8 cellular contexts compared by ENCODE assay signal in the genomic region with DNA sequence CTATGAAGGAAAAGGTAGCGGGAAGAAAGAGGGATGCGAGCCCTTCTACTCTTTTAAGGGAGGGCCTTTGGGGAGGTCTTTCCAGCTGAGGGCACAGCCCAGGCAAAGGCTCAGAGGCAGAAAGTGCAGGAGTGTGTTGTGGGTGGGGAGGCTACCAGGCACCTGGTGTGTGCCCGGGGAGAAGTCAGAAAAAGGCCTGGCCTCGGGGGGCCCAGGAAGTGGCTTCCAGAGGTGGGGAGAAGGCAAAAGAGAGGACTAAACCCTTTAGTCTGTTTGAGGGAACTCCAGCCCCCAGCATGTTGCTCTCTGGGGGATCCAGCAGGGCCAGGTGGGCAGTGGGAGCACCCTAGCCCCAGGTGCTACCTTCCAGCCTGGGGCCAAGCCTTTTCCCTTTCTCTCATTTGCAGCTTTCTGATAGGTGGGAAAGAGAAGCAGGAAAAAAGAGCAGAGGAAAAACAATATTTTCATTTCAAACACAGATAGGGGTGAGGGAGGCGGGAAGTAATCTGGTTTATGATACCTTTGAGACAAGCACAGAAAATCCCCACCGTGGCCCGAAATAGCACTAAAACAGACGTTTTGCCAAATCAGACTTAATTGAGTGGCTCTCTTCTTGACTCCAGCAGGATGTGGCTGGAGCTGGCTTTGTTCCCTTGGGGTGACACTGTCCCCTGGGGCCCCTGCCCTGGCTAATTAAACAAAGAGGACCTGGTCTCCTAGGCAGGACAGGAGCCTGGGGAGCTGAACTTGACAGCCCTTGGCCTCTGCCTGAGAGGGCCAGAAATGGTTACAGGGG. TPM values are rescaled to one million over a fixed set of nuclear protein-coding genes. Genes with fewer than 3 reads are reported as not detected.
DNase-seq lines count a peak whose midpoint lies in the region; ATAC-seq and TF ChIP-seq lines count a peak whose summit lies in the region.

No MANE protein-coding gene starts in this region.

- no peak for TF ChIP-seq EP300 in neural cell (conservative IDR thresholded peaks at IDR 0.05; ENCODE audit: poor library complexity, severe bottlenecking)

- H3K27me3 ChIP-seq in adipocyte (replicated peaks; ENCODE audit: control insufficient read depth, insufficient read depth, low read length) (no peaks in the 10 kb centered on the region), neural cell (ENCODE audit: insufficient read depth, low read depth, low read length) (no peaks in the 10 kb centered on the region)

- H3K4me1 ChIP-seq in adipocyte (ENCODE audit: control insufficient read depth, insufficient read depth, low read length): peaks cover 45% of the 10 kb centered on the region

- no peak for TF ChIP-seq CTCF in HFFc6 (IDR thresholded peaks at IDR 0.05)
- TF ChIP-seq CTCF in neural cell (IDR thresholded peaks at IDR 0.05; ENCODE audit: poor library complexity, severe bottlenecking): no peak

- H3K9me2 ChIP-seq in neural cell (ENCODE audit: insufficient read depth, low read length): no peaks in the 10 kb centered on the region

- H3K4me3 ChIP-seq in adipocyte (ENCODE audit: low read length): no peak overlapping the region
- no peak overlapping the region for H3K4me3 ChIP-seq in neural cell (ENCODE audit: low read length)

- no peaks in the 10 kb centered on the region; the same call in 1 of the 2 replicates for H3K27me3 Mint-ChIP-seq in HFFc6 (ENCODE audit: insufficient read depth)

- H3K9me3 Mint-ChIP-seq in HFFc6: no peaks in the 10 kb centered on the region

- H4K20me1 ChIP-seq in neural cell (ENCODE audit: insufficient read depth): no peaks in the 10 kb centered on the region

- H3K9me3 ChIP-seq in adipocyte (ENCODE audit: control insufficient read depth, low read length) (no peaks in the 10 kb centered on the region), neural cell (ENCODE audit: low read length) (no peaks in the 10 kb centered on the region)

- no peak for ATAC-seq in HG03378 (IDR thresholded peaks at IDR 0.05; ENCODE audit: unreplicated experiment)

- no peak for TF ChIP-seq RAD21 in neural cell (conservative IDR thresholded peaks at IDR 0.05)

- peaks cover 76% of the 10 kb centered on the region for H3K4me1 Mint-ChIP-seq in HFFc6 (ENCODE audit: low read depth)

- no peaks in the 10 kb centered on the region for H3K36me3 Mint-ChIP-seq in HFFc6 (ENCODE audit: low read depth)

- H3K4me2 ChIP-seq in neural cell (ENCODE audit: low read length): no peak overlapping the region

- H3K27ac ChIP-seq in neural cell (ENCODE audit: low read length): peak overlapping the region; percentile 36

- peak overlapping the region; percentile 28 for H3K9ac ChIP-seq in adipocyte (ENCODE audit: low read length)
- H3K9ac ChIP-seq in neural cell (ENCODE audit: low read length): peak overlapping the region; percentile 38

- DNase-seq in DMS153 (lab: John Stamatoyannopoulos, UW) (peak; percentile 40), HFFc6 (no peak), adipocyte (ENCODE audit: low read depth) (no peak), NCI-H2196 (lab: John Stamatoyannopoulos, UW; ENCODE audit: unreplicated experiment) (no peak), NCI-H2107 treated with DMSO at 0.1 percent for 48 hours (lab: John Stamatoyannopoulos, UW; ENCODE audit: unreplicated experiment) (no peak)
- no peak for DNase-seq in effector CD4-positive, alpha-beta T cell

- H3F3A ChIP-seq in neural cell (ENCODE audit: insufficient read depth, low read length, poor library complexity, severe bottlenecking): peaks cover 4% of the 10 kb centered on the region

- peak overlapping the region; percentile 98 for H3K27ac Mint-ChIP-seq in HFFc6

- H3K36me3 ChIP-seq in adipocyte (ENCODE audit: control insufficient read depth, insufficient read depth, low read length, severe bottlenecking): no peaks in the 10 kb centered on the region
- no peaks in the 10 kb centered on the region for H3K36me3 ChIP-seq in neural cell (ENCODE audit: insufficient read depth, low read length)

- H2AFZ ChIP-seq in neural cell (ENCODE audit: low read depth, low read length): no peak overlapping the region

- H3K4me3 Mint-ChIP-seq in HFFc6: no peak overlapping the region

- H3K79me2 ChIP-seq in neural cell (replicated peaks; ENCODE audit: insufficient read depth, low read length): peaks cover 84% of the 10 kb centered on the region

TF ChIP-seq in neural cell, 6 proteins besides CTCF, POLR2A, EP300 and RAD21:
- no peak for TF ChIP-seq POLR2AphosphoS5 (IDR thresholded peaks at IDR 0.05)
- no peak for TF ChIP-seq TAF1 (IDR thresholded peaks at IDR 0.05; ENCODE audit: low read depth)
- no peak for TF ChIP-seq MXI1 (conservative IDR thresholded peaks at IDR 0.05; ENCODE audit: poor library complexity, severe bottlenecking)
- TF ChIP-seq SMC3 (conservative IDR thresholded peaks at IDR 0.05; ENCODE audit: poor library complexity): no peak
- TF ChIP-seq, protein P1, sequence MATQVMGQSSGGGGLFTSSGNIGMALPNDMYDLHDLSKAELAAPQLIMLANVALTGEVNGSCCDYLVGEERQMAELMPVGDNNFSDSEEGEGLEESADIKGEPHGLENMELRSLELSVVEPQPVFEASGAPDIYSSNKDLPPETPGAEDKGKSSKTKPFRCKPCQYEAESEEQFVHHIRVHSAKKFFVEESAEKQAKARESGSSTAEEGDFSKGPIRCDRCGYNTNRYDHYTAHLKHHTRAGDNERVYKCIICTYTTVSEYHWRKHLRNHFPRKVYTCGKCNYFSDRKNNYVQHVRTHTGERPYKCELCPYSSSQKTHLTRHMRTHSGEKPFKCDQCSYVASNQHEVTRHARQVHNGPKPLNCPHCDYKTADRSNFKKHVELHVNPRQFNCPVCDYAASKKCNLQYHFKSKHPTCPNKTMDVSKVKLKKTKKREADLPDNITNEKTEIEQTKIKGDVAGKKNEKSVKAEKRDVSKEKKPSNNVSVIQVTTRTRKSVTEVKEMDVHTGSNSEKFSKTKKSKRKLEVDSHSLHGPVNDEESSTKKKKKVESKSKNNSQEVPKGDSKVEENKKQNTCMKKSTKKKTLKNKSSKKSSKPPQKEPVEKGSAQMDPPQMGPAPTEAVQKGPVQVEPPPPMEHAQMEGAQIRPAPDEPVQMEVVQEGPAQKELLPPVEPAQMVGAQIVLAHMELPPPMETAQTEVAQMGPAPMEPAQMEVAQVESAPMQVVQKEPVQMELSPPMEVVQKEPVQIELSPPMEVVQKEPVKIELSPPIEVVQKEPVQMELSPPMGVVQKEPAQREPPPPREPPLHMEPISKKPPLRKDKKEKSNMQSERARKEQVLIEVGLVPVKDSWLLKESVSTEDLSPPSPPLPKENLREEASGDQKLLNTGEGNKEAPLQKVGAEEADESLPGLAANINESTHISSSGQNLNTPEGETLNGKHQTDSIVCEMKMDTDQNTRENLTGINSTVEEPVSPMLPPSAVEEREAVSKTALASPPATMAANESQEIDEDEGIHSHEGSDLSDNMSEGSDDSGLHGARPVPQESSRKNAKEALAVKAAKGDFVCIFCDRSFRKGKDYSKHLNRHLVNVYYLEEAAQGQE (IDR thresholded peaks at IDR 0.05; ENCODE audit: borderline replicate concordance): no peak
- no peak for TF ChIP-seq EZH2 (IDR thresholded peaks at IDR 0.05; ENCODE audit: borderline replicate concordance, insufficient read depth, low read length, poor library complexity, severe bottlenecking)

RNA-seq across cellular contexts. Expression of a gene that starts 10.4 kb away (rescaled TPM):
- total RNA-seq in HFFc6 (2021; fragmentation: NEBNext Ultra II Directional; extraction: Animal tissue kit (Norgen Biotek cat#: 25700)): 10 to 100 TPM; 26.9 to 29.3 (median 29.0) TPM
- polyA plus RNA-seq in neural cell: 16.9 and 21.0 TPM in 2 replicates
- 54.1 and 59.6 TPM in 2 replicates for polyA minus RNA-seq in neural cell
